1 cellular context compared by ENCODE assay signal in the genomic region with DNA sequence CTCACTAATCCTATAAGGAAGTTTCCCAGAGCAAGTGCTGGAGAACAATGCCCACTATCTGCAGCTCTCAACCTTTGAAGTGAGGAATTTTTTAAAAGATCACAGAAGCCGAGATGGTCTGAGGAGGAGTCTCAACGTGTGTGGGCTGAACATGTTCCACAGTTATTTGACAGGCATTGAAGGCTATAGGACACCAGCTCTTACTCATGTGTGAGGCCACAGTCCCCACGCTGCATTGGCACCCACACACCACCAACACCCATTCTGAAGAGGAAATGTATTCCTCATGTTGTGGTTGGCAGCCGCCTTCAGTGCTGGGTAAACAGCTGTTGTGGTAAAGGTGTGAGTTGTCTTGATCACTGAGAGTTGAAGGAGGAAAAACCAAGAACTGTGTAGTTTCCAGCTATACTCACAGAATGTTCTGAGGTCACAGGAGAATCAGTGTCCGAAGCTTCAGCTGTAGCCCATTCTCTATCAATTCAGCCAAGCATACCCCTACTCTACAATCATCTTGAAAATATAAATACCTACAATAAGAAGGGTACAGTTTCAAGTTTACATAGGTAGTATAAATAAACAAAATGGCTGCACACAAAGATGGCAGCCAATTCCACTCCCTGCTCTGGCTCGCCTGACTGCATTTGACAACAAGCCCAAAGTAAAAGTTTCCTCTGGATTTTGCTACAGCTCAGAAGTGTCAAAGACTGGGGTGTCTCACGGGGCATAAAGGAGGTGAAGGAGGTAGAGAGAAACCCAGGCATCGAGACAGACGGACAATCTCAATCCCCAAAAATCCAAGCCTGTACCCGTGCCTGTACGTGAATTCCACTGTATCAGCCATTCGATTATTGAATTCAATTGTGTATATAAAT.
TF ChIP-seq lines count a peak whose summit lies in the region.

No MANE protein-coding gene starts in this region.

TF ChIP-seq in IMR-90, 13 proteins besides CTCF, POLR2A, EP300 and RAD21 (continued from another document):
- TF ChIP-seq ELK1 (IDR thresholded peaks at IDR 0.05; ENCODE audit: borderline replicate concordance, low read depth, low read length) (no peak), MAFK (IDR thresholded peaks at IDR 0.05; ENCODE audit: low read depth, low read length) (no peak), CEBPB (IDR thresholded peaks at IDR 0.05; ENCODE audit: low read depth, low read length) (no peak), MAZ (IDR thresholded peaks at IDR 0.05; ENCODE audit: borderline replicate concordance, low read depth, low read length) (no peak), RCOR1 (IDR thresholded peaks at IDR 0.05; ENCODE audit: insufficient replicate concordance, low read length) (no peak), CHD1 (IDR thresholded peaks at IDR 0.05; ENCODE audit: low read depth, low read length) (no peak), MXI1 (IDR thresholded peaks at IDR 0.05; ENCODE audit: borderline replicate concordance, low read depth, low read length) (no peak), FOS (IDR thresholded peaks at IDR 0.05; ENCODE audit: low read depth, low read length) (no peak), BHLHE40 (IDR thresholded peaks at IDR 0.05; ENCODE audit: low read depth, low read length) (no peak), NFE2L2 (IDR thresholded peaks at IDR 0.05; ENCODE audit: low read depth, low read length) (no peak), RFX5 (IDR thresholded peaks at IDR 0.05; ENCODE audit: low read depth, low read length) (no peak)
- TF ChIP-seq, protein P1, sequence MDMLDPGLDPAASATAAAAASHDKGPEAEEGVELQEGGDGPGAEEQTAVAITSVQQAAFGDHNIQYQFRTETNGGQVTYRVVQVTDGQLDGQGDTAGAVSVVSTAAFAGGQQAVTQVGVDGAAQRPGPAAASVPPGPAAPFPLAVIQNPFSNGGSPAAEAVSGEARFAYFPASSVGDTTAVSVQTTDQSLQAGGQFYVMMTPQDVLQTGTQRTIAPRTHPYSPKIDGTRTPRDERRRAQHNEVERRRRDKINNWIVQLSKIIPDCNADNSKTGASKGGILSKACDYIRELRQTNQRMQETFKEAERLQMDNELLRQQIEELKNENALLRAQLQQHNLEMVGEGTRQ (IDR thresholded peaks at IDR 0.05; ENCODE audit: low read depth, low read length): no peak
